In the genomic region with DNA sequence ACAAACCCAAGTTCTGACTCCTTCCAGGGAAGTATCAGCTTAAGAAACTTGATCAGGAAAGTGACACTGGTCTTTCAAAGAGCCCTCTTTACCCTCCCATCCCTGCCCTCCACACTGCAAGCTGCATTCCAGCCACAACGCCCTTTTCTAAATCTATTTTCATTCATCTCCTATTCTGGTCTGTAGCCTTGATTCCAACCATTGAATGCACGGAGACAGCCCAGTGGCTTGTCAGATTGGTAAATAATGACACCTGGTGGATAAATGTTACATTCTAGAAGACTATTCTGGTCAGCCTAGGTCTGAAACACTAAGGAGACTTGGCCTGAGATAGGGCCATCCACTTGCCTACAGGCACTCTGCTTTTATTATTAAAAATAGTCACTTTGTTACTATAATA, we compare ENCODE assay signal across 8 cellular contexts. TPM values are rescaled to one million over a fixed set of nuclear protein-coding genes. Genes with fewer than 3 reads are reported as not detected.
DNase-seq lines count a peak whose midpoint lies in the region; ATAC-seq and TF ChIP-seq lines count a peak whose summit lies in the region.

No MANE protein-coding gene starts in this region.

- H3K4me1 Mint-ChIP-seq in CD4-positive, alpha-beta T cell (ENCODE audit: low read depth) = no peaks in the 10 kb centered on the region

- H2AFZ ChIP-seq in fibroblast of lung (ENCODE audit: low read length) = no peak overlapping the region
- H2AFZ ChIP-seq in parathyroid adenoma = no peak overlapping the region

- POLR2A ChIA-PET in CD4-positive, alpha-beta T cell (lab: Charles Lee) = no interaction called here

- H3K27ac ChIP-seq in Peyer's patch (no peak overlapping the region), fibroblast of lung (ENCODE audit: insufficient read depth, low read length) (no peak overlapping the region), parathyroid adenoma (no peak overlapping the region)
- no peak overlapping the region for H3K27ac ChIP-seq in CD4-positive, alpha-beta T cell (ENCODE audit: low read depth, low read length)

- H3K4me2 ChIP-seq in fibroblast of lung (ENCODE audit: extremely low read depth, insufficient read depth, low read length) (no peak overlapping the region), parathyroid adenoma (ENCODE audit: low read length) (no peak overlapping the region)

- DNase-seq in NOMO-1 treated with DMSO at 0.1 percent for 48 hours (lab: John Stamatoyannopoulos, UW; ENCODE audit: unreplicated experiment) (peak; percentile 47), NOMO-1 treated with dmso at 0.1 percent for 144 hours (lab: John Stamatoyannopoulos, UW; ENCODE audit: unreplicated experiment) (no peak), Peyer's patch (no peak), fibroblast of lung (ENCODE audit: low read depth in 2 of 2) (peak; percentile 42 to 46), activated gamma-delta T cell treated with Interleukin-2 at 50 U/mL for 16 hours (no peak)
- DNase-seq in CD4-positive, alpha-beta T cell = no peak
- no peak for DNase-seq in activated T-cell treated with anti-CD3 and anti-CD28 coated beads, Interleukin-2, amount 50 U/mL, for 48 hours

- H3K27me3 Mint-ChIP-seq in CD4-positive, alpha-beta T cell = no peaks in the 10 kb centered on the region

- no peak overlapping the region for H3K27ac Mint-ChIP-seq in CD4-positive, alpha-beta T cell

- no peaks in the 10 kb centered on the region for H3K36me3 ChIP-seq in Peyer's patch
- H3K36me3 ChIP-seq in fibroblast of lung (ENCODE audit: control insufficient read depth, insufficient read depth, low read length) = no peaks in the 10 kb centered on the region
- H3K36me3 ChIP-seq in parathyroid adenoma (ENCODE audit: control insufficient read depth, insufficient read depth, low read length) = no peaks in the 10 kb centered on the region

- H3K9me3 ChIP-seq in Peyer's patch (no peaks in the 10 kb centered on the region), fibroblast of lung (ENCODE audit: control insufficient read depth, insufficient read depth, low read depth, low read length) (no peaks in the 10 kb centered on the region), parathyroid adenoma (ENCODE audit: control insufficient read depth, low read length) (no peaks in the 10 kb centered on the region)
- H3K9me3 ChIP-seq in CD4-positive, alpha-beta T cell (ENCODE audit: control insufficient read depth, low read length) = no peaks in the 10 kb centered on the region

- CTCF ChIA-PET in CD4-positive, alpha-beta T cell (lab: Charles Lee) = no interaction called here

- TF ChIP-seq CTCF in Peyer's patch (IDR thresholded peaks at IDR 0.05) (peak in 4 of 6 experiments; percentile 4 to 64 (median 58)), fibroblast of lung (conservative IDR thresholded peaks at IDR 0.05 in 1 of 2, IDR thresholded peaks at IDR 0.05 in 1 of 2; ENCODE audit: low read depth in 1 of 2, low read length in 2 of 2) (peak; percentile 3 to 8), parathyroid adenoma (IDR thresholded peaks at IDR 0.05) (peak; percentile 57)
- no peak for TF ChIP-seq CTCF in CD4-positive, alpha-beta T cell (IDR thresholded peaks at IDR 0.05)

- H3K27me3 ChIP-seq in Peyer's patch = no peaks in the 10 kb centered on the region
- no peaks in the 10 kb centered on the region for H3K27me3 ChIP-seq in fibroblast of lung (ENCODE audit: control insufficient read depth, insufficient read depth, low read length)
- no peaks in the 10 kb centered on the region for H3K27me3 ChIP-seq in parathyroid adenoma (ENCODE audit: control insufficient read depth, insufficient read depth, low read length)
- H3K27me3 ChIP-seq in CD4-positive, alpha-beta T cell (ENCODE audit: control insufficient read depth, insufficient read depth, low read length) = no peaks in the 10 kb centered on the region

- no peak for TF ChIP-seq POLR2A in Peyer's patch (IDR thresholded peaks at IDR 0.05)

- intact Hi-C loops in CD4-positive, alpha-beta T cell (cut with DNase I, micrococcal nuclease) = no loop called here

- H3K4me1 ChIP-seq in Peyer's patch (no peaks in the 10 kb centered on the region), fibroblast of lung (ENCODE audit: control insufficient read depth, extremely low read depth, insufficient read depth, low read length) (no peaks in the 10 kb centered on the region), parathyroid adenoma (peaks cover 8% of the 10 kb centered on the region)

- H4K20me1 ChIP-seq in fibroblast of lung (ENCODE audit: control insufficient read depth, extremely low read depth, insufficient read depth, low read length) = no peaks in the 10 kb centered on the region

- H3K4me3 Mint-ChIP-seq in CD4-positive, alpha-beta T cell = no peak overlapping the region

- H3K79me2 ChIP-seq in fibroblast of lung (ENCODE audit: control insufficient read depth, insufficient read depth, low read length) (no peaks in the 10 kb centered on the region), parathyroid adenoma (no peaks in the 10 kb centered on the region)

- H3K4me3 ChIP-seq in Peyer's patch (no peak overlapping the region), fibroblast of lung (replicated peaks in 1 of 4; ENCODE audit: control extremely low read depth in 1 of 4, insufficient read depth in 1 of 4, low read depth in 3 of 4, low read length in 4 of 4) (no peak overlapping the region), parathyroid adenoma (ENCODE audit: low read depth, low read length) (no peak overlapping the region)

- no peaks in the 10 kb centered on the region for H3K9me3 Mint-ChIP-seq in CD4-positive, alpha-beta T cell

- no peaks in the 10 kb centered on the region for H3K36me3 Mint-ChIP-seq in CD4-positive, alpha-beta T cell (ENCODE audit: low read depth)

- ATAC-seq in CD4-positive, alpha-beta T cell (ENCODE audit: poor library complexity) = no peak

- H3K9ac ChIP-seq in fibroblast of lung (ENCODE audit: insufficient read depth, low read length) = no peak overlapping the region
- no peak overlapping the region for H3K9ac ChIP-seq in parathyroid adenoma

RNA-seq across cellular contexts. Expression of a gene that starts 20.9 kb away (rescaled TPM):
- 1 to 10 TPM in 1 of 4 donors, under 1 TPM in 2, not detected in 1; 0.35 to 1.4 (median 0.54) TPM for total RNA-seq in Peyer's patch
- 6.4 and 13.4 TPM in 2 replicates for total RNA-seq in fibroblast of lung
- polyA plus RNA-seq in fibroblast of lung = 11.0 and 13.2 TPM in 2 replicates
- polyA plus RNA-seq in fibroblast of lung (2012) = 11.6 and 12.1 TPM in 2 replicates
- 2.2 and 3.7 TPM in 2 replicates for polyA minus RNA-seq in fibroblast of lung (ENCODE audit: low replicate concordance)
- total RNA-seq in CD4-positive, alpha-beta T cell = under 1 TPM; 0.36 to 0.39 TPM

RNA-seq across cellular contexts. Expression of a gene that starts 22.9 kb away (rescaled TPM):
- total RNA-seq in Peyer's patch (not detected), fibroblast of lung (not detected in 2 replicates)
- polyA plus RNA-seq in fibroblast of lung = not detected in 2 replicates
- not detected in 2 replicates for polyA plus RNA-seq in fibroblast of lung (2012)
- not detected in 2 replicates for polyA minus RNA-seq in fibroblast of lung (ENCODE audit: low replicate concordance)
- not detected for total RNA-seq in CD4-positive, alpha-beta T cell

RNA-seq across cellular contexts. Expression of a gene that starts 28.1 kb away (rescaled TPM):
- 10 to 100 TPM; 11.6 to 23.5 (median 19.4) TPM for total RNA-seq in Peyer's patch
- total RNA-seq in fibroblast of lung = 16.4 and 26.6 TPM in 2 replicates
- 30.7 and 47.2 TPM in 2 replicates for polyA plus RNA-seq in fibroblast of lung
- 22.7 and 35.4 TPM in 2 replicates for polyA plus RNA-seq in fibroblast of lung (2012)
- polyA minus RNA-seq in fibroblast of lung (ENCODE audit: low replicate concordance) = 33.3 and 51.5 TPM in 2 replicates
- 10 to 100 TPM; 26.3 to 27.2 TPM for total RNA-seq in CD4-positive, alpha-beta T cell

RNA-seq across cellular contexts. Expression of a gene that starts 28.2 kb away (rescaled TPM):
- total RNA-seq in Peyer's patch (under 1 TPM in 1 of 4 donors, not detected in 3; 0.40 TPM), fibroblast of lung (1.0 and 1.5 TPM in 2 replicates)
- 0.58 and 0.79 TPM in 2 replicates for polyA plus RNA-seq in fibroblast of lung
- polyA plus RNA-seq in fibroblast of lung (2012) = 0.52 and 0.84 TPM in 2 replicates
- polyA minus RNA-seq in fibroblast of lung (ENCODE audit: low replicate concordance) = 0.11 and 1.6 TPM in 2 replicates
- total RNA-seq in CD4-positive, alpha-beta T cell = not detected

RNA-seq across cellular contexts. Expression of a gene that starts 39.8 kb away (rescaled TPM):
- total RNA-seq in Peyer's patch = not detected
- 1.8 TPM in 2 replicates for total RNA-seq in fibroblast of lung
- 0.26 and 0.47 TPM in 2 replicates for polyA plus RNA-seq in fibroblast of lung
- 0.45 and 0.86 TPM in 2 replicates for polyA plus RNA-seq in fibroblast of lung (2012)
- 1.2 TPM in 1 of 2 replicates, not detected in the other for polyA minus RNA-seq in fibroblast of lung (ENCODE audit: low replicate concordance)
- total RNA-seq in CD4-positive, alpha-beta T cell = not detected

Comparison
In these comparisons a context has a peak if more than half of its experiments do, and no peak if none do; other contexts are left out.
1. DNase-seq: peak in NOMO-1 treated with DMSO at 0.1 percent for 48 hours (single experiment) and fibroblast of lung (2 of 2); none in NOMO-1 treated with dmso at 0.1 percent for 144 hours (single experiment), Peyer's patch (0 of 3), CD4-positive, alpha-beta T cell (0 of 10), activated T-cell treated with anti-CD3 and anti-CD28 coated beads, Interleukin-2, amount 50 U/mL, for 48 hours (0 of 2) and activated gamma-delta T cell treated with Interleukin-2 at 50 U/mL for 16 hours (single experiment).